In genomic region chr13:61111529-61111928, GRCh38 we compare ENCODE assay signal across 29 cellular contexts.
"Had no signal": no experiment of that assay in that cellular context is flagged by ENCODE, and none has a peak within 500 bp of the region (broad histone marks: within the 10 kb centered on the region; RNA-seq: fewer than 3 reads in every experiment).

No MANE protein-coding gene starts in this region.

- H3K27me3 Mint-ChIP-seq: naive thymus-derived CD4-positive, alpha-beta T cell; stimulated activated memory B cell treated with anti-CD40 and anti-IgM and Interleukin-4, amounts not matched to agents 10 μg/mL and 1 μg/mL and 100 μg/mL, for 72 hours; stimulated activated naive CD8-positive, alpha-beta T cell treated with anti-CD3 and anti-CD28 coated beads, Interleukin-15, amount 100 ng/mL, for 72 hours; type B pancreatic cell had no signal

- H3K36me3 Mint-ChIP-seq: naive thymus-derived CD4-positive, alpha-beta T cell; natural killer cell; stimulated activated memory B cell treated with anti-CD40 and anti-IgM and Interleukin-4, amounts not matched to agents 10 μg/mL and 1 μg/mL and 100 μg/mL, for 72 hours; type B pancreatic cell had no signal

- H3K4me3 Mint-ChIP-seq: naive thymus-derived CD4-positive, alpha-beta T cell; natural killer cell; nephron; stimulated activated memory B cell treated with anti-CD40 and anti-IgM and Interleukin-4, amounts not matched to agents 10 μg/mL and 1 μg/mL and 100 μg/mL, for 72 hours; stimulated activated naive CD8-positive, alpha-beta T cell treated with anti-CD3 and anti-CD28 coated beads, Interleukin-15, amount 100 ng/mL, for 72 hours; type B pancreatic cell had no signal

- H3K27me3 ChIP-seq: neutrophil, pancreas, right lobe of liver, sigmoid colon, spleen, suprapubic skin, testis, tibial artery, transverse colon, upper lobe of right lung, uterus had no signal

- ATAC-seq: naive thymus-derived CD4-positive, alpha-beta T cell; natural killer cell; pancreas; right cardiac atrium; right lobe of liver; stimulated activated memory B cell treated with anti-CD40 and anti-IgM and Interleukin-4, amounts not matched to agents 10 μg/mL and 1 μg/mL and 100 μg/mL, for 72 hours; stimulated activated naive CD8-positive, alpha-beta T cell treated with anti-CD3 and anti-CD28 coated beads, Interleukin-15, amount 100 ng/mL, for 72 hours; stimulated activated naive CD8-positive, alpha-beta T cell treated with anti-CD3 and anti-CD28 coated beads, Interleukin-15, Interleukin-2, amounts not matched to agents 100 U/mL and 50 U/mL, for 24 hours; upper lobe of right lung had no signal

- H3K4me1 Mint-ChIP-seq: naive thymus-derived CD4-positive, alpha-beta T cell; natural killer cell; nephron; stimulated activated memory B cell treated with anti-CD40 and anti-IgM and Interleukin-4, amounts not matched to agents 10 μg/mL and 1 μg/mL and 100 μg/mL, for 72 hours; stimulated activated naive CD8-positive, alpha-beta T cell treated with anti-CD3 and anti-CD28 coated beads, Interleukin-15, amount 100 ng/mL, for 72 hours had no signal

- H3K27ac Mint-ChIP-seq: naive thymus-derived CD4-positive, alpha-beta T cell; natural killer cell; nephron; stimulated activated memory B cell treated with anti-CD40 and anti-IgM and Interleukin-4, amounts not matched to agents 10 μg/mL and 1 μg/mL and 100 μg/mL, for 72 hours; stimulated activated naive CD8-positive, alpha-beta T cell treated with anti-CD3 and anti-CD28 coated beads, Interleukin-15, amount 100 ng/mL, for 72 hours; type B pancreatic cell had no signal

- H3K27ac ChIP-seq: neutrophil, pancreas, prostate gland, right lobe of liver, sigmoid colon, spleen, suprapubic skin, testis, tibial artery, transverse colon, upper lobe of right lung, uterus had no signal

- H3K4me3 ChIP-seq: pancreas, prostate gland, right lobe of liver, sigmoid colon, spleen, suprapubic skin, testis, tibial artery, transverse colon, upper lobe of right lung, uterus had no signal

- H3K4me1 ChIP-seq: pancreas, prostate gland, right lobe of liver, sigmoid colon, spleen, suprapubic skin, testis, tibial artery, transverse colon, upper lobe of right lung, uterus had no signal

- DNase-seq: naive thymus-derived CD4-positive, alpha-beta T cell; natural killer cell; nucleus accumbens; pancreas; right cardiac atrium; right lobe of liver; sigmoid colon; small intestine; spleen; stimulated activated CD4-positive, alpha-beta T cell treated with anti-CD3 and anti-CD28 coated beads, Interleukin-12 subunit alpha, Interleukin-12 subunit beta, amount 100 ng/mL, for 4 hours; stimulated activated CD4-positive, alpha-beta T cell treated with anti-CD3 and anti-CD28 coated beads, Interleukin-1b, Interleukin-23, amount 100 ng/mL, for 48 hours; stimulated activated CD4-positive, alpha-beta T cell treated with anti-CD3 and anti-CD28 coated beads, Interleukin-4, amount 100 ng/mL, for 1 hour; stimulated activated CD4-positive, alpha-beta T cell treated with anti-CD3 and anti-CD28 coated beads, Interleukin-4, amount 100 ng/mL, for 4 hours; stimulated activated CD8-positive, alpha-beta memory T cell treated with anti-CD3 and anti-CD28 coated beads, Interleukin-4, amount 100 ng/mL, for 48 hours; stimulated activated naive CD4-positive, alpha-beta T cell; stimulated activated naive CD8-positive, alpha-beta T cell treated with anti-CD3 and anti-CD28 coated beads, Interleukin-15, amount 100 ng/mL, for 72 hours; stimulated activated naive CD8-positive, alpha-beta T cell treated with anti-CD3 and anti-CD28 coated beads, Interleukin-15, Interleukin-2, amounts not matched to agents 100 U/mL and 50 U/mL, for 24 hours; substantia nigra; testis; tibial artery; transverse colon; upper lobe of right lung; uterus had no signal

- H3K9me3 ChIP-seq: neutrophil, pancreas, prostate gland, right lobe of liver, sigmoid colon, suprapubic skin, testis, tibial artery, transverse colon, upper lobe of right lung, uterus had no signal

- H3K9me3 Mint-ChIP-seq: type B pancreatic cell had no signal

- H3K36me3 ChIP-seq: neutrophil, pancreas, prostate gland, right lobe of liver, sigmoid colon, spleen, suprapubic skin, tibial artery, transverse colon, upper lobe of right lung, uterus had no signal
